Comparison of ENCODE assay signal across 8 cellular contexts in genomic region chr13:23899555-23899954, GRCh38. TPM values are rescaled to one million over a fixed set of nuclear protein-coding genes. Genes with fewer than 3 reads are reported as not detected.
DNase-seq lines count a peak whose midpoint lies in the region; ATAC-seq and TF ChIP-seq lines count a peak whose summit lies in the region.

No MANE protein-coding gene starts in this region.

- TF ChIP-seq RAD21 in liver (IDR thresholded peaks at IDR 0.05) = peak; percentile 83 to 86

- no peaks in the 10 kb centered on the region for H3K9me3 ChIP-seq in A673 (ENCODE audit: low read depth, low read length, poor library complexity, severe bottlenecking)
- H3K9me3 ChIP-seq in liver (ENCODE audit: control insufficient read depth in 4 of 4, low read length in 3 of 4) = no peaks in the 10 kb centered on the region

- no peak overlapping the region for H3K9ac ChIP-seq in liver (ENCODE audit: low read depth in 1 of 2, low read length in 2 of 2)

- CTCF ChIA-PET in A673 (lab: Charles Lee) = interaction anchor here (0.6 to 1.1 kb wide), 4 partner anchors 62 to 1098 kb away, joined by 3 to 13 read pairs (median 4); no protein-coding TSS in a partner anchor

- intact Hi-C loops in A673 (cut with micrococcal nuclease; ENCODE audit: unreplicated experiment) = no loop called here

- POLR2A ChIA-PET in A673 (lab: Charles Lee; ENCODE audit: low non-redundant PET) = no interaction called here

- peaks cover 9% of the 10 kb centered on the region for H3K27me3 ChIP-seq in A673 (replicated peaks; ENCODE audit: insufficient read depth, low read depth, low read length, poor library complexity)
- no peaks in the 10 kb centered on the region for H3K27me3 ChIP-seq in brain microvascular endothelial cell (replicated peaks)
- H3K27me3 ChIP-seq in liver (ENCODE audit: control insufficient read depth in 4 of 4, insufficient read depth in 4 of 4, low read length in 3 of 4) = peaks cover 0 to 4% (median 2%) of the 10 kb centered on the region in 4 donors

- H3K27ac ChIP-seq in A673 (ENCODE audit: low read depth, low read length, poor library complexity, severe bottlenecking) = no peak overlapping the region
- H3K27ac ChIP-seq in brain microvascular endothelial cell = no peak overlapping the region
- no peak overlapping the region for H3K27ac ChIP-seq in liver (ENCODE audit: low read depth in 1 of 2, low read length in 2 of 2)

- DNase-seq in A673 (ENCODE audit: low spot score) (peak; percentile 47), G401 (ENCODE audit: low spot score) (peak; percentile 26), NCI-H69 (lab: John Stamatoyannopoulos, UW) (peak; percentile 29), brain microvascular endothelial cell (peak; percentile 64), middle frontal gyrus (ENCODE audit: extremely low spot score, low spot score) (no peak)

- no TSS peak for BruUV-seq in A673 (replicated peaks; lab: Mats Ljungman, UMichigan)

- H3K4me1 ChIP-seq in A673 (ENCODE audit: insufficient read depth, low read length, poor library complexity, severe bottlenecking) = peaks cover 8% of the 10 kb centered on the region
- H3K4me1 ChIP-seq in liver (ENCODE audit: control insufficient read depth in 4 of 4, insufficient read depth in 4 of 4, low read length in 3 of 4) = peaks cover 0 to 6% (median 2%) of the 10 kb centered on the region in 4 donors

- no peak overlapping the region for H3K4me3 ChIP-seq in A673 (ENCODE audit: low read depth, low read length, poor library complexity, severe bottlenecking)
- H3K4me3 ChIP-seq in brain microvascular endothelial cell (ENCODE audit: low read depth, low read length) = no peak overlapping the region
- H3K4me3 ChIP-seq in liver (ENCODE audit: low read depth in 1 of 3, low read length in 3 of 3) = no peak overlapping the region

- 16% methylated on average over 4 of the region's 4 CpGs for WGBS in liver

- H3K36me3 ChIP-seq in A673 (ENCODE audit: insufficient read depth, low read length, poor library complexity, severe bottlenecking) = no peaks in the 10 kb centered on the region
- no peaks in the 10 kb centered on the region for H3K36me3 ChIP-seq in brain microvascular endothelial cell (replicated peaks)
- H3K36me3 ChIP-seq in liver (ENCODE audit: control insufficient read depth in 4 of 4, insufficient read depth in 3 of 4, low read depth in 1 of 4, low read length in 3 of 4) = no peaks in the 10 kb centered on the region

- ATAC-seq in HG02852 (IDR thresholded peaks at IDR 0.05; ENCODE audit: unreplicated experiment) (no peak), HG03175 (IDR thresholded peaks at IDR 0.05; ENCODE audit: unreplicated experiment) (no peak)

- in situ Hi-C loops in G401 (cut with HindIII; ENCODE audit: low sequenced_read_pairs) = no loop called here
- in situ Hi-C loops in brain microvascular endothelial cell (cut with HindIII; ENCODE audit: low pct_ligation_motif_present, low sequenced_read_pairs) = no loop called here

- TF ChIP-seq CTCF in A673 (conservative IDR thresholded peaks at IDR 0.05; ENCODE audit: low read depth, low read length) (peak; percentile 65), brain microvascular endothelial cell (IDR thresholded peaks at IDR 0.05; ENCODE audit: low read depth, low read length, missing control alignments) (peak; percentile 68), liver (IDR thresholded peaks at IDR 0.05; ENCODE audit: low read depth, low read length, missing input control) (peak; percentile 61)

TF ChIP-seq in liver, 16 proteins besides CTCF, POLR2A, EP300 and RAD21:
- TF ChIP-seq NR2F2 (IDR thresholded peaks at IDR 0.05) (no peak), EGR1 (IDR thresholded peaks at IDR 0.05; ENCODE audit: low read depth in 2 of 2) (no peak), RXRA (IDR thresholded peaks at IDR 0.05) (no peak), TAF1 (conservative IDR thresholded peaks at IDR 0.05) (no peak), FOXA2 (IDR thresholded peaks at IDR 0.05) (no peak), MAX (IDR thresholded peaks at IDR 0.05) (no peak), FOXA1 (IDR thresholded peaks at IDR 0.05) (no peak), HNF4A (conservative IDR thresholded peaks at IDR 0.05) (no peak), GABPA (IDR thresholded peaks at IDR 0.05 in 1 of 2, conservative IDR thresholded peaks at IDR 0.05 in 1 of 2) (no peak), ZBTB33 (IDR thresholded peaks at IDR 0.05) (no peak), REST (IDR thresholded peaks at IDR 0.05) (no peak), JUND (IDR thresholded peaks at IDR 0.05) (no peak)
TF ChIP-seq in liver: peak in this region for 0.

RNA-seq across cellular contexts. Expression of gene C1QTNF9B, which starts 2.3 kb away (rescaled TPM):
- total RNA-seq in A673 (2021) (not detected in 2 replicates), liver (under 1 TPM in 1 of 2 donors, not detected in 1; 0.08 TPM)
- total RNA-seq in G401 (2014; rRNA removed; shearing (Covaris generic)) = not detected in 2 replicates
- under 1 TPM in 1 of 2 donors, not detected in 1; 0.24 TPM for polyA plus RNA-seq in liver

RNA-seq across cellular contexts. Expression of gene MIPEP, which starts 10.4 kb away (rescaled TPM):
- total RNA-seq in A673 (2021) (22.7 and 25.4 TPM in 2 replicates), liver (1 to 10 TPM; 7.4 to 8.8 TPM)
- 27.2 and 37.4 TPM in 2 replicates for total RNA-seq in G401 (2014; rRNA removed; shearing (Covaris generic))
- 10 to 100 TPM; 11.5 to 11.7 TPM for polyA plus RNA-seq in liver
